15 cellular contexts compared by ENCODE assay signal in the genomic region with DNA sequence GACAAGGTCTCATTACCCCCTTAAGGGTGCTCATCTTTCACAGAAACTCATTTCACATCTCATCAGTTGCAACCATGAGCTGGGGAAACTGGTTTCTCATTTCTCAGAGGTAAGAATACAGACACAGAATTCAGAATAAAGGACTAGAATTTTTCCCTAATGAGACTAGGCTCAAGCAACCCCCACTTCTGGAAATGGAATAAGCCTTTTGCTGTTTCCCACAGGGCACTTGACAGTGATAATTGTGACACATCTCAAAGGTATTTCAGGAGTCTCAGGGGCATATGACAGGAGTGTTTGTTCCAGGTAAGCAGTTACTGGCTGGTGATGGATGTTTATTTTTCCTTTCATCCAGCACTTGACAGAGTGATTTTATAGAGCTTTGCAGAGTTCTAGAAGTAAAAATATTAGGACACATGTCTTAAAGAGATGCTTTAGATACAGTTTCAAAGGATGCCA.
DNase-seq lines count a peak whose midpoint lies in the region; ATAC-seq and TF ChIP-seq lines count a peak whose summit lies in the region.
"Had no signal": no experiment of that assay in that cellular context is flagged by ENCODE, and none has a peak within 500 bp of the region (broad histone marks: within the 10 kb centered on the region; RNA-seq: fewer than 3 reads in every experiment).

No MANE protein-coding gene starts in this region.

- no peaks in the 10 kb centered on the region for H3K9me3 ChIP-seq in breast epithelium
- no peaks in the 10 kb centered on the region for H3K9me3 ChIP-seq in mammary epithelial cell (replicated peaks; ENCODE audit: insufficient read depth, low read length)
- H3K9me3 ChIP-seq in psoas muscle = no peaks in the 10 kb centered on the region
- H3K9me3 ChIP-seq: ascending aorta, esophagus muscularis mucosa had no signal

- H3K27me3 Mint-ChIP-seq in MCF 10A (ENCODE audit: insufficient read depth, unreplicated experiment) = no peaks in the 10 kb centered on the region
- H3K27me3 Mint-ChIP-seq: naive thymus-derived CD8-positive, alpha-beta T cell had no signal

- dilution Hi-C loops in mammary epithelial cell (cut with HindIII; ENCODE audit: low sequenced_read_pairs) = no loop called here

- BruUV-seq in MCF 10A (replicated peaks; lab: Mats Ljungman, UMichigan) (no TSS peak), mammary epithelial cell (replicated peaks; lab: Mats Ljungman, UMichigan) (no TSS peak)

- CTCF ChIA-PET in MCF 10A (lab: Yijun Ruan, JAX) (interaction anchor here (0.6 to 1.6 kb wide), 3 partner anchors 9 to 300 kb away, joined by 3 to 6 read pairs (median 6); a partner anchor contains a TSS), mammary epithelial cell (lab: Charles Lee; ENCODE audit: low non-redundant PET) (no interaction called here)

- POLR2A ChIA-PET in MCF 10A (lab: Yijun Ruan, JAX) = no interaction called here

- no peaks in the 10 kb centered on the region for H3K9me3 Mint-ChIP-seq in MCF 10A (ENCODE audit: unreplicated experiment)
- H3K9me3 Mint-ChIP-seq: naive thymus-derived CD8-positive, alpha-beta T cell had no signal

- peak; percentile 28 for DNase-seq in MCF 10A (ENCODE audit: unreplicated experiment)
- no peak for DNase-seq in breast epithelium (ENCODE audit: low spot score in 2 of 2)
- DNase-seq in NCI-H1417 (lab: John Stamatoyannopoulos, UW) = peak; percentile 24 to 84 (median 74)
- peak; percentile 76 for DNase-seq in mammary epithelial cell
- peak; percentile 34 for DNase-seq in retinal pigment epithelial cell (ENCODE audit: low read depth)
- DNase-seq in OCI-M2 (lab: John Stamatoyannopoulos, UW; ENCODE audit: unreplicated experiment) = no peak
- DNase-seq in psoas muscle = no peak
- DNase-seq in NCI-H2171 treated with DMSO at 0.1 percent for 48 hours (lab: John Stamatoyannopoulos, UW) = no peak
- DNase-seq: DND-41; naive thymus-derived CD8-positive, alpha-beta T cell; NCI-H1092 treated with DMSO at 0.1 percent for 48 hours; T-helper 9 cell had no signal

- TF ChIP-seq POLR2A in breast epithelium (IDR thresholded peaks at IDR 0.05) = no peak

- in situ Hi-C loops in mammary epithelial cell (cut with MboI; ENCODE audit: low sequenced_read_pairs in 2 of 2) = no loop called here

- H3K27ac ChIP-seq in breast epithelium (peak overlapping the region in 1 of 2 donors; percentile 42), mammary epithelial cell (ENCODE audit: insufficient read depth, low read depth, low read length) (no peak overlapping the region), psoas muscle (no peak overlapping the region)
- H3K27ac ChIP-seq: esophagus muscularis mucosa had no signal

- H3K4me3 ChIP-seq in breast epithelium (no peak overlapping the region), mammary epithelial cell (replicated peaks in 1 of 3; ENCODE audit: insufficient read depth in 1 of 3, low read depth in 2 of 3, low read length in 3 of 3) (no peak overlapping the region), retinal pigment epithelial cell (ENCODE audit: low read length) (no peak overlapping the region), psoas muscle (no peak overlapping the region)
- H3K4me3 ChIP-seq: ascending aorta, esophagus muscularis mucosa had no signal

- peak overlapping the region; percentile 21 for H2AFZ ChIP-seq in mammary epithelial cell (ENCODE audit: low read depth, low read length)

- H3K27me3 ChIP-seq in breast epithelium (no peaks in the 10 kb centered on the region), mammary epithelial cell (ENCODE audit: insufficient read depth, low read length) (no peaks in the 10 kb centered on the region), psoas muscle (ENCODE audit: insufficient read depth in 3 of 3, low read length in 2 of 3) (no peaks in the 10 kb centered on the region)
- H3K27me3 ChIP-seq: ascending aorta, esophagus muscularis mucosa had no signal

- H4K20me1 ChIP-seq in mammary epithelial cell (ENCODE audit: insufficient read depth, low read length) = no peaks in the 10 kb centered on the region

- H3K4me2 ChIP-seq in mammary epithelial cell (ENCODE audit: insufficient read depth, low read depth, low read length) = peak overlapping the region; percentile 18

- no peak for ATAC-seq in psoas muscle
- ATAC-seq: naive thymus-derived CD8-positive, alpha-beta T cell; Panc1 had no signal

- no peak overlapping the region for H3K4me3 Mint-ChIP-seq in MCF 10A (ENCODE audit: unreplicated experiment)
- H3K4me3 Mint-ChIP-seq: naive thymus-derived CD8-positive, alpha-beta T cell had no signal

- peak overlapping the region; percentile 22 for H3K27ac Mint-ChIP-seq in MCF 10A (ENCODE audit: low read depth, unreplicated experiment)
- H3K27ac Mint-ChIP-seq: naive thymus-derived CD8-positive, alpha-beta T cell had no signal

- H3K36me3 Mint-ChIP-seq in MCF 10A (ENCODE audit: insufficient read depth, unreplicated experiment) = no peaks in the 10 kb centered on the region
- H3K36me3 Mint-ChIP-seq: naive thymus-derived CD8-positive, alpha-beta T cell had no signal

- H3K36me3 ChIP-seq in breast epithelium = no peaks in the 10 kb centered on the region
- no peaks in the 10 kb centered on the region for H3K36me3 ChIP-seq in mammary epithelial cell (ENCODE audit: insufficient read depth, low read length)
- H3K36me3 ChIP-seq in psoas muscle (ENCODE audit: insufficient read depth in 1 of 2, low read depth in 1 of 2) = no peaks in the 10 kb centered on the region
- H3K36me3 ChIP-seq: ascending aorta, esophagus muscularis mucosa had no signal

- TF ChIP-seq CTCF in MCF 10A (IDR thresholded peaks at IDR 0.05; ENCODE audit: unreplicated experiment) (no peak), breast epithelium (IDR thresholded peaks at IDR 0.05) (no peak), mammary epithelial cell (conservative IDR thresholded peaks at IDR 0.05 in 1 of 2, IDR thresholded peaks at IDR 0.05 in 1 of 2; ENCODE audit: extremely low read depth in 1 of 2, insufficient read depth in 1 of 2, low read depth in 1 of 2, low read length in 2 of 2) (no peak), retinal pigment epithelial cell (conservative IDR thresholded peaks at IDR 0.05; ENCODE audit: low read depth, low read length) (no peak), psoas muscle (IDR thresholded peaks at IDR 0.05) (no peak)

- intact Hi-C loops in MCF 10A (cut with micrococcal nuclease) (no loop called here), breast epithelium (cut with DNase I; ENCODE audit: low total_unique reads) (no loop called here), mammary epithelial cell (cut with micrococcal nuclease) (loop anchor here (1.0 to 10.0 kb wide), 2 partner anchors 241 to 331 kb away; no protein-coding TSS in a partner anchor), psoas muscle (cut with DNase I) (no loop called here)

- H3K4me1 ChIP-seq in breast epithelium = no peaks in the 10 kb centered on the region
- peaks cover 12% of the 10 kb centered on the region for H3K4me1 ChIP-seq in mammary epithelial cell (ENCODE audit: insufficient read depth, low read length)
- no peaks in the 10 kb centered on the region for H3K4me1 ChIP-seq in psoas muscle
- H3K4me1 ChIP-seq: ascending aorta had no signal

- no peaks in the 10 kb centered on the region for H3K79me2 ChIP-seq in mammary epithelial cell (ENCODE audit: insufficient read depth, low read length)

- H3K4me1 Mint-ChIP-seq in MCF 10A (ENCODE audit: insufficient read depth, unreplicated experiment) = peaks cover 7% of the 10 kb centered on the region

- no peak overlapping the region for H3K9ac ChIP-seq in mammary epithelial cell (ENCODE audit: insufficient read depth, low read length)

Comparison
In these comparisons a context has a peak if more than half of its experiments do, and no peak if none do; other contexts are left out.
1. DNase-seq: peak in MCF 10A (single experiment), NCI-H1417 (3 of 3), mammary epithelial cell (single experiment) and retinal pigment epithelial cell (single experiment); none in breast epithelium (0 of 2), OCI-M2 (single experiment), psoas muscle (0 of 2) and NCI-H2171 treated with DMSO at 0.1 percent for 48 hours (single experiment).